Comparison of ENCODE assay signal across 26 cellular contexts in genomic region chr4:81398379-81398778, GRCh38.
"Had no signal": no experiment of that assay in that cellular context is flagged by ENCODE, and none has a peak within 500 bp of the region (broad histone marks: within the 10 kb centered on the region; RNA-seq: fewer than 3 reads in every experiment).

No MANE protein-coding gene starts in this region.

- H3K27ac ChIP-seq: neural progenitor cell, ovary, parathyroid adenoma, prostate gland, right lobe of liver, sigmoid colon, stomach, thoracic aorta, thyroid gland, tibial nerve, upper lobe of left lung, vagina had no signal

- ATAC-seq: natural killer cell; right lobe of liver; stimulated activated effector memory CD8-positive, alpha-beta T cell treated with anti-CD3 and anti-CD28 coated beads, Interleukin-12 subunit alpha, Interleukin-12 subunit beta, amount 100 ng/mL, for 72 hours; stimulated activated naive B cell treated with anti-CD40 and anti-IgM and Interleukin-4, amounts not matched to agents 10 μg/mL and 1 μg/mL and 100 μg/mL, for 72 hours had no signal

- H3K9me3 Mint-ChIP-seq: natural killer cell; nephron; neural progenitor cell; stimulated activated effector memory CD8-positive, alpha-beta T cell treated with anti-CD3 and anti-CD28 coated beads, Interleukin-12 subunit alpha, Interleukin-12 subunit beta, amount 100 ng/mL, for 72 hours; stimulated activated naive B cell treated with anti-CD40 and anti-IgM and Interleukin-4, amounts not matched to agents 10 μg/mL and 1 μg/mL and 100 μg/mL, for 72 hours; stimulated activated naive CD8-positive, alpha-beta T cell treated with anti-CD3 and anti-CD28 coated beads, Interleukin-15, Interleukin-2, amounts not matched to agents 100 ng/mL and 50 ng/mL, for 24 hours had no signal

- H3K4me3 ChIP-seq: neural progenitor cell, ovary, prostate gland, right lobe of liver, sigmoid colon, stomach, thoracic aorta, thyroid gland, tibial nerve, upper lobe of left lung, vagina had no signal

- H3K27ac Mint-ChIP-seq: natural killer cell; nephron; neural progenitor cell; stimulated activated effector memory CD8-positive, alpha-beta T cell treated with anti-CD3 and anti-CD28 coated beads, Interleukin-12 subunit alpha, Interleukin-12 subunit beta, amount 100 ng/mL, for 72 hours; stimulated activated naive B cell treated with anti-CD40 and anti-IgM and Interleukin-4, amounts not matched to agents 10 μg/mL and 1 μg/mL and 100 μg/mL, for 72 hours; stimulated activated naive CD8-positive, alpha-beta T cell treated with anti-CD3 and anti-CD28 coated beads, Interleukin-15, Interleukin-2, amounts not matched to agents 100 ng/mL and 50 ng/mL, for 24 hours had no signal

- H3K36me3 Mint-ChIP-seq: natural killer cell; neural progenitor cell; stimulated activated effector memory CD8-positive, alpha-beta T cell treated with anti-CD3 and anti-CD28 coated beads, Interleukin-12 subunit alpha, Interleukin-12 subunit beta, amount 100 ng/mL, for 72 hours; stimulated activated naive B cell treated with anti-CD40 and anti-IgM and Interleukin-4, amounts not matched to agents 10 μg/mL and 1 μg/mL and 100 μg/mL, for 72 hours had no signal

- H3K4me1 Mint-ChIP-seq: natural killer cell; stimulated activated effector memory CD8-positive, alpha-beta T cell treated with anti-CD3 and anti-CD28 coated beads, Interleukin-12 subunit alpha, Interleukin-12 subunit beta, amount 100 ng/mL, for 72 hours; stimulated activated naive B cell treated with anti-CD40 and anti-IgM and Interleukin-4, amounts not matched to agents 10 μg/mL and 1 μg/mL and 100 μg/mL, for 72 hours had no signal

- H3K27me3 ChIP-seq: neural progenitor cell, ovary, right lobe of liver, sigmoid colon, stomach, thyroid gland, tibial nerve, upper lobe of left lung, vagina had no signal

- H3K4me3 Mint-ChIP-seq: natural killer cell; nephron; neural progenitor cell; stimulated activated effector memory CD8-positive, alpha-beta T cell treated with anti-CD3 and anti-CD28 coated beads, Interleukin-12 subunit alpha, Interleukin-12 subunit beta, amount 100 ng/mL, for 72 hours; stimulated activated naive B cell treated with anti-CD40 and anti-IgM and Interleukin-4, amounts not matched to agents 10 μg/mL and 1 μg/mL and 100 μg/mL, for 72 hours; stimulated activated naive CD8-positive, alpha-beta T cell treated with anti-CD3 and anti-CD28 coated beads, Interleukin-15, Interleukin-2, amounts not matched to agents 100 ng/mL and 50 ng/mL, for 24 hours had no signal

- H3K36me3 ChIP-seq: neural progenitor cell, ovary, prostate gland, right lobe of liver, sigmoid colon, stomach, thoracic aorta, thyroid gland, tibial nerve, upper lobe of left lung, vagina had no signal

- H3K27me3 Mint-ChIP-seq: stimulated activated naive CD8-positive, alpha-beta T cell treated with anti-CD3 and anti-CD28 coated beads, Interleukin-15, Interleukin-2, amounts not matched to agents 100 ng/mL and 50 ng/mL, for 24 hours had no signal

- DNase-seq: natural killer cell; occipital lobe; ovary; posterior cingulate gyrus; retina; right lobe of liver; sigmoid colon; small intestine; stimulated activated CD4-positive, alpha-beta T cell treated with anti-CD3 and anti-CD28 coated beads, Interleukin-15, amount 100 ng/mL, for 24 hours; stimulated activated CD4-positive, alpha-beta T cell treated with anti-CD3 and anti-CD28 coated beads, Interleukin-2, amount 100 ng/mL, for 24 hours; stimulated activated CD4-positive, alpha-beta T cell treated with anti-CD3 and anti-CD28 coated beads, Interleukin-2, amount 100 ng/mL, for 48 hours; stimulated activated CD4-positive, alpha-beta T cell treated with anti-CD3 and anti-CD28 coated beads, Interleukin-4, amount 100 ng/mL, for 24 hours; stimulated activated naive B cell treated with anti-CD40 and anti-IgM and Interleukin-4, amounts not matched to agents 10 μg/mL and 1 μg/mL and 100 μg/mL, for 72 hours; stimulated activated naive CD4-positive, alpha-beta T cell treated with Interleukin-2 at 50 U/mL for 16 hours; stomach; thyroid gland; upper lobe of left lung had no signal

- H3K4me1 ChIP-seq: prostate gland, right lobe of liver, sigmoid colon, stomach, thyroid gland, tibial nerve, upper lobe of left lung, vagina had no signal

- H3K9me3 ChIP-seq: ovary, prostate gland, right lobe of liver, sigmoid colon, stomach, thoracic aorta, thyroid gland, tibial nerve, upper lobe of left lung, vagina had no signal
